In the genomic region with DNA sequence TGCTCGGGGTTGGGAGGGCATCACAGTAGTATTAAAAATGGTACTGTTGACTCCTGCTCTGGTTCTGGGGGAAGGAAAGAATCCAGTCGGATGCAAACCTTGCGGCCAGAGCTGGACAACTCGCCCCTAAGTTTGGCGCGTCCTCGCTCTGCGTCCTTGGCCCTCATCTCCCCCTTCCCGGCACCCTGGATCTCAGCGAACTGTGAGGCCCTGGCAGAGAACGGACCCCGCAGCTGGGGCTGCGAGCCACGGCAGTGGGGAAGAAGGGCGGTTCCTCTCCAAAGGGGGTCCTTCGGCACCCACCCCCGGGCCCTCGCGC, we compare ENCODE assay signal across 8 cellular contexts. TPM values are rescaled to one million over a fixed set of nuclear protein-coding genes. Genes with fewer than 3 reads are reported as not detected.
A peak's percentile ranks its signal among the peaks of the same experiment; 100 is the strongest.
DNase-seq lines count a peak whose midpoint lies in the region; ATAC-seq and TF ChIP-seq lines count a peak whose summit lies in the region.

No MANE protein-coding gene starts in this region.

- POLR2A ChIA-PET in AG04449 (lab: Yijun Ruan, JAX) = interaction anchor here (1.9 kb wide), 1 partner anchor 114 kb away, joined by 7 read pairs; the partner anchor contains the start of gene RBMX

- WGBS in mammary epithelial cell (ENCODE audit: low coverage, missing lambda C conversion rate) = 62% methylated on average over 14 of the region's 19 CpGs
- no CpG with 5 or more reads among the region's 19 CpGs for WGBS in mesendoderm (ENCODE audit: extremely low coverage, insufficient coverage, low lambda C conversion rate)

- H3K4me3 ChIP-seq in AG04449 (ENCODE audit: low read depth, low read length) (peak overlapping the region; percentile 55), mammary epithelial cell (replicated peaks in 1 of 3; ENCODE audit: insufficient read depth in 1 of 3, low read depth in 2 of 3, low read length in 3 of 3) (peak overlapping the region; percentile 48 to 50 (median 50)), mesendoderm (ENCODE audit: low read length) (no peak overlapping the region)

- no peak overlapping the region for H3K23ac ChIP-seq in mesendoderm (ENCODE audit: low read length)

- H3K9me3 ChIP-seq in mammary epithelial cell (replicated peaks; ENCODE audit: insufficient read depth, low read length) = peaks cover 4% of the 10 kb centered on the region

- H3K27ac ChIP-seq in mammary epithelial cell (ENCODE audit: insufficient read depth, low read depth, low read length) (no peak overlapping the region), mesendoderm (ENCODE audit: low read depth, low read length) (no peak overlapping the region)

- TF ChIP-seq CTCF in AG04449 (IDR thresholded peaks at IDR 0.05; ENCODE audit: insufficient read depth, low read length, missing control alignments) (no peak), mammary epithelial cell (conservative IDR thresholded peaks at IDR 0.05 in 1 of 2, IDR thresholded peaks at IDR 0.05 in 1 of 2; ENCODE audit: extremely low read depth in 1 of 2, insufficient read depth in 1 of 2, low read depth in 1 of 2, low read length in 2 of 2) (no peak)

- peak overlapping the region; percentile 85 for H2AFZ ChIP-seq in mammary epithelial cell (ENCODE audit: low read depth, low read length)

- in situ Hi-C loops in mammary epithelial cell (cut with MboI; ENCODE audit: low sequenced_read_pairs in 2 of 2) = no loop called here

- CTCF ChIA-PET in AG04449 (lab: Yijun Ruan, JAX) = interaction anchor here (1.5 kb wide), 1 partner anchor 13 kb away, joined by 3 read pairs; no protein-coding TSS in a partner anchor
- CTCF ChIA-PET in mammary epithelial cell (lab: Charles Lee; ENCODE audit: low non-redundant PET) = no interaction called here

- H3K36me3 ChIP-seq in mammary epithelial cell (ENCODE audit: insufficient read depth, low read length) (no peaks in the 10 kb centered on the region), mesendoderm (ENCODE audit: control insufficient read depth, insufficient read depth, low read length) (no peaks in the 10 kb centered on the region)

- ATAC-seq in HG02973 (IDR thresholded peaks at IDR 0.05; ENCODE audit: unreplicated experiment) = peak; percentile 4
- no peak for ATAC-seq in HG03280 (IDR thresholded peaks at IDR 0.05; ENCODE audit: unreplicated experiment)
- ATAC-seq in HG03108 (IDR thresholded peaks at IDR 0.05; ENCODE audit: unreplicated experiment) = no peak

- BruUV-seq in mammary epithelial cell (replicated peaks; lab: Mats Ljungman, UMichigan) = no TSS peak

- no peak overlapping the region for H3K4ac ChIP-seq in mesendoderm (ENCODE audit: low read depth, low read length)

- no peak overlapping the region for H4K8ac ChIP-seq in mesendoderm (ENCODE audit: low read depth, low read length)

- H4K20me1 ChIP-seq in mammary epithelial cell (ENCODE audit: insufficient read depth, low read length) = no peaks in the 10 kb centered on the region

- H2BK5ac ChIP-seq in mesendoderm (ENCODE audit: low read length) = no peak overlapping the region

- intact Hi-C loops in mammary epithelial cell (cut with micrococcal nuclease) = no loop called here

- H4K5ac ChIP-seq in mesendoderm (ENCODE audit: low read length) = no peak overlapping the region

- H2AK5ac ChIP-seq in mesendoderm (ENCODE audit: low read length) = no peak overlapping the region

- dilution Hi-C loops in mammary epithelial cell (cut with HindIII; ENCODE audit: low sequenced_read_pairs) = no loop called here

- no peak overlapping the region for H3K18ac ChIP-seq in mesendoderm (ENCODE audit: low read length)

- H3K56ac ChIP-seq in mesendoderm (ENCODE audit: low read length) = peak overlapping the region; percentile 80

- H3K4me1 ChIP-seq in mammary epithelial cell (ENCODE audit: insufficient read depth, low read length) = peaks cover 4% of the 10 kb centered on the region
- no peaks in the 10 kb centered on the region for H3K4me1 ChIP-seq in mesendoderm (ENCODE audit: control insufficient read depth, low read depth, low read length)

- H3K4me2 ChIP-seq in mammary epithelial cell (ENCODE audit: insufficient read depth, low read depth, low read length) (peak overlapping the region; percentile 81), mesendoderm (ENCODE audit: low read length) (peak overlapping the region; percentile 25)

- no peaks in the 10 kb centered on the region for H3K79me1 ChIP-seq in mesendoderm (ENCODE audit: low read length)

- DNase-seq in AG04449 (ENCODE audit: low read depth, low spot score) = no peak
- no peak for DNase-seq in mammary epithelial cell
- no peak for DNase-seq in mesendoderm
- DNase-seq in HT-29 (ENCODE audit: low spot score) = no peak
- DNase-seq in glomerular visceral epithelial cell (ENCODE audit: extremely low spot score) = no peak

- no peak overlapping the region for H2BK15ac ChIP-seq in mesendoderm (replicated peaks; ENCODE audit: low read depth)

- no peak overlapping the region for H2BK120ac ChIP-seq in mesendoderm (ENCODE audit: low read depth, low read length)

- H3K27me3 ChIP-seq in mammary epithelial cell (ENCODE audit: insufficient read depth, low read length) (peaks cover 3% of the 10 kb centered on the region), mesendoderm (ENCODE audit: insufficient read depth, low read length, poor library complexity) (no peaks in the 10 kb centered on the region)

- H3K79me2 ChIP-seq in mammary epithelial cell (ENCODE audit: insufficient read depth, low read length) (no peaks in the 10 kb centered on the region), mesendoderm (ENCODE audit: control insufficient read depth, insufficient read depth, low read length) (no peaks in the 10 kb centered on the region)

- H3K9ac ChIP-seq in mammary epithelial cell (ENCODE audit: insufficient read depth, low read length) (no peak overlapping the region), mesendoderm (ENCODE audit: low read length) (peak overlapping the region; percentile 59)

RNA-seq across cellular contexts. Expression of gene ARHGEF6, which starts 14.0 kb away (rescaled TPM):
- total RNA-seq in mammary epithelial cell = 1 to 10 TPM in 1 of 2 donors, under 1 TPM in 1; 0.26 to 3.2 TPM
- 0.10 TPM for polyA plus RNA-seq in mammary epithelial cell
- polyA minus RNA-seq in mammary epithelial cell = not detected
- 1.0 TPM for polyA plus RNA-seq in mesendoderm (2013, experiment 1 of 2)
- 1.1 TPM for polyA plus RNA-seq in mesendoderm (2013, experiment 2 of 2)
- not detected in 2 replicates for total RNA-seq in HT-29 (2014; rRNA removed; shearing (Covaris generic))
